Comparison of ENCODE assay signal across 1 cellular context in the genomic region with DNA sequence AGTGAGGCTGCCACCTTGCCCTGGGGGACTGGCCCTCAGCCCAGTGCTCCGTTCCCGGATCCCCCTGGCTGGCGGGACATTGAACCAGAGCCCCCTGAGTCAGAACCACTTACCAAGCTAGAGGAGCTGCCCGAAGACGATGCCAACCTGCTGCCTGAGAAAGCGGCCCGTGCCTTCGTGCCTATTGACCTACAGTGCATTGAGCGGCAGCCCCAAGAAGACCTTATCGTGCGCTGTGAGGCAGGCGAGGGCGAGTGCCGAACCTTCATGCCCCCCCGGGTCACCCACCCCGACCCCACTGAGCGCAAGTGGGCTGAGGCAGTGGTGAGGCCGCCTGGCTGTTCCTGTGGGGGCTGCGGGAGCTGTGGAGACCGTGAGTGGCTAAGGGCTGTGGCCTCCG.
TF ChIP-seq lines count a peak whose summit lies in the region.

No MANE protein-coding gene starts in this region.

TF ChIP-seq in HepG2, 621 proteins besides CTCF, POLR2A, EP300 and RAD21:
- TF ChIP-seq AGO2 (optimal IDR thresholded peaks at IDR 0.05; ENCODE audit: low read depth, low read length) (peak; percentile 49), RBFOX2 (IDR thresholded peaks at IDR 0.05; ENCODE audit: low read depth, low read length) (0 out of 2 replicates have a peak, but pooled peaks have one; percentile 17)
- TF ChIP-seq, protein P1, sequence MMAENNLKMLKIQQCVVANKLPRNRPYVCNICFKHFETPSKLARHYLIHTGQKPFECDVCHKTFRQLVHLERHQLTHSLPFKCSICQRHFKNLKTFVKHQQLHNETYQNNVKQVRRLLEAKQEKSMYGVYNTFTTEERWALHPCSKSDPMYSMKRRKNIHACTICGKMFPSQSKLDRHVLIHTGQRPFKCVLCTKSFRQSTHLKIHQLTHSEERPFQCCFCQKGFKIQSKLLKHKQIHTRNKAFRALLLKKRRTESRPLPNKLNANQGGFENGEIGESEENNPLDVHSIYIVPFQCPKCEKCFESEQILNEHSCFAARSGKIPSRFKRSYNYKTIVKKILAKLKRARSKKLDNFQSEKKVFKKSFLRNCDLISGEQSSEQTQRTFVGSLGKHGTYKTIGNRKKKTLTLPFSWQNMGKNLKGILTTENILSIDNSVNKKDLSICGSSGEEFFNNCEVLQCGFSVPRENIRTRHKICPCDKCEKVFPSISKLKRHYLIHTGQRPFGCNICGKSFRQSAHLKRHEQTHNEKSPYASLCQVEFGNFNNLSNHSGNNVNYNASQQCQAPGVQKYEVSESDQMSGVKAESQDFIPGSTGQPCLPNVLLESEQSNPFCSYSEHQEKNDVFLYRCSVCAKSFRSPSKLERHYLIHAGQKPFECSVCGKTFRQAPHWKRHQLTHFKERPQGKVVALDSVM (CRISPR knock-in tag; IDR thresholded peaks at IDR 0.05): no peak
TF ChIP-seq in HepG2: peak in this region for 2.
